ENCODE assay signal across 9 cellular contexts in the genomic region with DNA sequence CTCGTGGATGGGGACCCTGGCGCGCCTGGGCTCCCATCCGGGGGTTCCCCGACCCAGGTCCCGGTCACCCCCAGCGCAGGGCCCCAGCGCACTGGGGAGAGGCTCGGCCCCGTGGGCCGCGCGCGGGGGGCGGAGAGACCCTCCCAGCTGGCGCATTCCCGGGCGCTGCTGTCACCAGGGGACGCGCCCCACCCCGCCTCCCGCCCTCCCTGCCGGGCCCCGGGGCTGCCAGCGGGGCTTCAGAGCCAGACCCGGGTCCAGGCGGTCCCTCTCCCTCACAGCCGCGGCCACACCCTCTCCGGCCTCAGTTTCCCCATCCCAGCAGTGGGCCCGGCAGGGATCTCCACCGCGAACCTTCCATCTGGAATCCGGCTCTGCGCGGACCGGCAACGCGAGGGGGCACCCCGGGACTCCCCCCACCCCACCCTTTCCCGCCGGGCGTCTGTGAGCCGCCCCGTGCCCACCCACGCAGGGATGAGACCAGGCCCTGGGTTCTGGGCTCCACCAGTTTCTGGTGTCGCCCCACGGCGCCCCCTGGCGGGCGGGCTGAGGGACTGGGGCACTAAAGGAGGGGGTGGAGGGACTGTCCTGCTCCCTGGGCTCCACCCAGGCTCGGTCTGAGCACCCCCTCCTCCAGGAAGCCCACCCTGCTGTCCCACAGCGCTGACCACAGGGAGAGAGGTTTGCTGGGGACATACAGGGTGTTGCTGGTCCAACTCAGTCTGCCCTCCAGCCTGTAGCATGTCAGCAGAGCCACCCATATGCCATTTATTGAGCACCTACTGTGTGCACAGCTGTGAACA. TPM values are rescaled to one million over a fixed set of nuclear protein-coding genes. Genes with fewer than 3 reads are reported as not detected.
A peak's percentile ranks its signal among the peaks of the same experiment; 100 is the strongest.
DNase-seq lines count a peak whose midpoint lies in the region; ATAC-seq, FAIRE-seq and TF ChIP-seq lines count a peak whose summit lies in the region.
"Had no signal": no experiment of that assay in that cellular context is flagged by ENCODE, and none has a peak within 500 bp of the region (broad histone marks: within the 10 kb centered on the region; RNA-seq: fewer than 3 reads in every experiment).

No MANE protein-coding gene starts in this region.

- H3K36me3 ChIP-seq in cardiac muscle cell: no peaks in the 10 kb centered on the region

- FAIRE-seq in RCC 7860 (lab: Jason Lieb, UNC): no peak

- peak; percentile 84 for DNase-seq in GM13976 (ENCODE audit: low spot score)
- peak; percentile 36 for DNase-seq in RCC 7860 (ENCODE audit: low spot score)
- peak; percentile 90 for DNase-seq in activated effector memory CD4-positive, alpha-beta T cell treated with anti-CD3 and anti-CD28 coated beads, Interleukin-2, amount 50 U/mL, for 16 hours
- peak; percentile 23 to 59 for DNase-seq in cardiac muscle cell (ENCODE audit: low read depth in 1 of 2, low spot score in 1 of 2)

- H3K27ac ChIP-seq in cardiac muscle cell (no peak overlapping the region), skin epidermis (peak overlapping the region in 9 of 21 experiments; percentile 19 to 80 (median 50))

- no peak for TF ChIP-seq POLR2A in GM18505 (IDR thresholded peaks at IDR 0.05; ENCODE audit: borderline replicate concordance, extremely low read depth, insufficient read depth, insufficient read length)

- no peak for ATAC-seq in GM18505 (IDR thresholded peaks at IDR 0.05; ENCODE audit: unreplicated experiment)
- ATAC-seq in GM18511 (IDR thresholded peaks at IDR 0.05; ENCODE audit: unreplicated experiment): no peak
- ATAC-seq in HG02798 (IDR thresholded peaks at IDR 0.05; ENCODE audit: poor library complexity, unreplicated experiment): no peak

- peaks cover 22% of the 10 kb centered on the region for H3K27me3 ChIP-seq in cardiac muscle cell

- TF ChIP-seq CTCF in GM13976 (IDR thresholded peaks at IDR 0.05; ENCODE audit: borderline replicate concordance, control extremely low read depth, extremely low read depth, insufficient read depth, missing control alignments) (peak; percentile 68), cardiac muscle cell (IDR thresholded peaks at IDR 0.05; ENCODE audit: low read depth, low read length) (peak; percentile 64)

- in situ Hi-C loops in GM13976 (cut with MboI; ENCODE audit: low sequenced_read_pairs, unreplicated experiment): no loop called here

- H3K4me1 ChIP-seq in cardiac muscle cell (ENCODE audit: low read depth): no peaks in the 10 kb centered on the region

- no peaks in the 10 kb centered on the region for H3K9me3 ChIP-seq in cardiac muscle cell (ENCODE audit: low read depth)

- H3K4me3 ChIP-seq in cardiac muscle cell: peak overlapping the region; percentile 44
- peak overlapping the region; percentile 15 to 46 (median 40) for H3K4me3 ChIP-seq in skin epidermis

RNA-seq across cellular contexts. Expression of a gene that starts 0.9 kb away (rescaled TPM):
- total RNA-seq in cardiac muscle cell: 3.9 and 5.7 TPM in 2 replicates
- 4.9 and 8.6 TPM in 2 replicates for polyA plus RNA-seq in cardiac muscle cell

RNA-seq across cellular contexts. Expression of a gene that starts 10.2 kb away (rescaled TPM):
- total RNA-seq in cardiac muscle cell: 0.04 and 1.2 TPM in 2 replicates
- 0.54 and 0.87 TPM in 2 replicates for polyA plus RNA-seq in cardiac muscle cell
- total RNA-seq: glomerular endothelial cell had no signal

RNA-seq across cellular contexts. Expression of a gene that starts 22.7 kb away (rescaled TPM):
- 52.7 and 72.5 TPM in 2 replicates for total RNA-seq in cardiac muscle cell
- polyA plus RNA-seq in cardiac muscle cell: 74.7 and 99.8 TPM in 2 replicates

RNA-seq across cellular contexts. Expression of a gene that starts 23.5 kb away (rescaled TPM):
- 11.2 and 28.6 TPM in 2 replicates for total RNA-seq in cardiac muscle cell
- 9.6 and 19.2 TPM in 2 replicates for polyA plus RNA-seq in cardiac muscle cell

RNA-seq across cellular contexts. Expression of a gene that starts 34.7 kb away (rescaled TPM):
- total RNA-seq in cardiac muscle cell: 52.4 and 81.5 TPM in 2 replicates
- polyA plus RNA-seq in cardiac muscle cell: 56.9 and 84.9 TPM in 2 replicates

Comparison
In these comparisons a context has a peak if more than half of its experiments do, and no peak if none do; other contexts are left out.
1. DNase-seq: peak in every context shown above with its lines; median percentile 90 in activated effector memory CD4-positive, alpha-beta T cell treated with anti-CD3 and anti-CD28 coated beads, Interleukin-2, amount 50 U/mL, for 16 hours; 84 in GM13976; 41 in cardiac muscle cell; 36 in RCC 7860.